ENCODE assay signal across 22 cellular contexts in the genomic region with DNA sequence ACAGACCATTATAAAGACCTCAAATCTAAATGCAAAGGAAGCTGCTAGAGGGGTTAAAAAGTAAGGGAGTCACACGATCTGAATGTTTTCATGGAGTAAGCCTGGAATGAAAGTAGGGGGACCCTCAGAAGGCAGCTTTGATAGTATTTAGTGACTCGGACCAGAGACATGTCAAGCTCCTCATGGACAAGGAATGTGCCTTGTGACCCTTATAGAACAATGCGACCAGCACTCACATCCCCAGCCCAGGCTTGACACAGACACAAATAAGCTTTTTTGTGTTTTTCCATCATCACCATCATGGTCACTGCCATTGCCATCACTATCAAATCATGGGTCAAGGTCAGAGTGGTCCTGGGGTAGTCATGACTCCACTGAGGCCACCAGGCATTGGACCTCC.
"Had no signal": no experiment of that assay in that cellular context is flagged by ENCODE, and none has a peak within 500 bp of the region (broad histone marks: within the 10 kb centered on the region; RNA-seq: fewer than 3 reads in every experiment).

No MANE protein-coding gene starts in this region.

- H3K9me3 ChIP-seq: ascending aorta had no signal

- H3K36me3 ChIP-seq: ascending aorta, brain microvascular endothelial cell had no signal

- H3K4me1 ChIP-seq: ascending aorta had no signal

- DNase-seq: activated CD4-positive, alpha-beta memory T cell treated with anti-CD3 and anti-CD28 coated beads for 36 hours; activated CD4-positive, alpha-beta T cell treated with anti-CD3 and anti-CD28 coated beads for 36 hours; activated CD4-positive, alpha-beta T cell treated with anti-CD3 and anti-CD28 coated beads, Interleukin-2, amount 10 ng/mL, durations not matched to agents 24 days and 14 days; activated CD4-positive, CD25-positive, alpha-beta regulatory T cell; activated CD4-positive, CD25-positive, alpha-beta regulatory T cell treated with anti-CD3 and anti-CD28 coated beads, Interleukin-2, amount 50 U/mL, for 72 hours; activated CD8-positive, alpha-beta memory T cell treated with anti-CD3 and anti-CD28 coated beads, Interleukin-2, amount 10 ng/mL, durations not matched to agents 7 days and 5 days; activated CD8-positive, alpha-beta memory T cell treated with anti-CD3 and anti-CD28 coated beads, Interleukin-2, amount 50 U/mL, for 4 hours; activated CD8-positive, alpha-beta T cell treated with anti-CD3 and anti-CD28 coated beads, Interleukin-2, amount 10 ng/mL, durations not matched to agents 7 days and 5 days; activated effector memory CD4-positive, alpha-beta T cell treated with anti-CD3 and anti-CD28 coated beads, Interleukin-2, amount 50 U/mL, for 16 hours; activated naive CD4-positive, alpha-beta T cell; activated naive CD4-positive, alpha-beta T cell treated with anti-CD3 and anti-CD28 coated beads, Interleukin-2, amount 10 ng/mL, durations not matched to agents 7 days and 5 days; activated naive CD8-positive, alpha-beta T cell treated with anti-CD3 and anti-CD28 coated beads, Interleukin-2, amount 10 ng/mL, durations not matched to agents 7 days and 5 days; activated T-cell treated with anti-CD3 and anti-CD28 coated beads, Interleukin-2, amount 50 U/mL, for 1 hour; brain microvascular endothelial cell; dorsolateral prefrontal cortex; effector memory CD4-positive, alpha-beta T cell; endodermal cell; foreskin fibroblast; head of caudate nucleus; T-helper 2 cell had no signal

- H3K4me3 ChIP-seq: ascending aorta, coronary artery, dorsolateral prefrontal cortex had no signal

- H3K27ac ChIP-seq: ascending aorta, brain microvascular endothelial cell, coronary artery, dorsolateral prefrontal cortex had no signal
